In genomic region chr5:52491071-52491828, GRCh38 we compare ENCODE assay signal across 18 cellular contexts.
DNase-seq lines count a peak whose midpoint lies in the region; ATAC-seq lines count a peak whose summit lies in the region.
"Had no signal": no experiment of that assay in that cellular context is flagged by ENCODE, and none has a peak within 500 bp of the region (broad histone marks: within the 10 kb centered on the region; RNA-seq: fewer than 3 reads in every experiment).

No MANE protein-coding gene starts in this region.

- H3K9me3 ChIP-seq in endocrine pancreas (ENCODE audit: control insufficient read depth, low read length) = no peaks in the 10 kb centered on the region
- H3K9me3 ChIP-seq: adrenal gland, sigmoid colon had no signal

- no peak for ATAC-seq in GM19023 (IDR thresholded peaks at IDR 0.05; ENCODE audit: unreplicated experiment)
- no peak for ATAC-seq in HG03378 (IDR thresholded peaks at IDR 0.05; ENCODE audit: unreplicated experiment)
- ATAC-seq: GM12878 had no signal

- DNase-seq in DMS153 treated with DMSO at 0.1 percent for 48 hours (lab: John Stamatoyannopoulos, UW; ENCODE audit: unreplicated experiment) = peak; percentile 82
- DNase-seq in NCI-H1417 treated with DMSO at 0.1 percent for 48 hours (lab: John Stamatoyannopoulos, UW) = peak; percentile 69
- peak; percentile 96 for DNase-seq in NCI-H345 (lab: John Stamatoyannopoulos, UW)
- DNase-seq in activated effector memory CD4-positive, alpha-beta T cell treated with anti-CD3 and anti-CD28 coated beads, Interleukin-2, amount 50 U/mL, for 16 hours = no peak
- DNase-seq in mucosa of gallbladder (ENCODE audit: low spot score) = no peak
- DNase-seq: activated CD4-positive, alpha-beta memory T cell treated with anti-CD3 and anti-CD28 coated beads, Interleukin-2, amount 10 ng/mL, durations not matched to agents 7 days and 5 days; adrenal gland; CD8-positive, alpha-beta memory T cell; effector CD4-positive, alpha-beta T cell; hippocampal formation; kidney glomerular epithelial cell; NCI-H526 treated with DMSO at 0.1 percent for 48 hours; sigmoid colon; SW 1271 had no signal

- H3K9ac ChIP-seq in endocrine pancreas (ENCODE audit: control insufficient read depth, insufficient read depth, low read length) = no peak overlapping the region

- no peaks in the 10 kb centered on the region for H3K36me3 ChIP-seq in endocrine pancreas (ENCODE audit: control insufficient read depth, insufficient read depth, low read length)
- H3K36me3 ChIP-seq: adrenal gland, sigmoid colon had no signal

- H3K27me3 ChIP-seq in endocrine pancreas (ENCODE audit: control insufficient read depth, insufficient read depth, low read length) = no peaks in the 10 kb centered on the region
- H3K27me3 ChIP-seq: adrenal gland, sigmoid colon had no signal

- peaks cover 35% of the 10 kb centered on the region for H3K4me1 ChIP-seq in endocrine pancreas (ENCODE audit: control insufficient read depth, insufficient read depth, low read length)
- H3K4me1 ChIP-seq: adrenal gland, sigmoid colon had no signal

- peak overlapping the region; percentile 42 for H3K4me3 ChIP-seq in endocrine pancreas (ENCODE audit: control insufficient read depth, insufficient read depth, low read length)
- H3K4me3 ChIP-seq: adrenal gland, GM12878, sigmoid colon had no signal

Comparison
In these comparisons a context has a peak if more than half of its experiments do, and no peak if none do; other contexts are left out.
1. DNase-seq: peak in DMS153 treated with DMSO at 0.1 percent for 48 hours (single experiment), NCI-H1417 treated with DMSO at 0.1 percent for 48 hours (single experiment) and NCI-H345 (single experiment); none in activated effector memory CD4-positive, alpha-beta T cell treated with anti-CD3 and anti-CD28 coated beads, Interleukin-2, amount 50 U/mL, for 16 hours (single experiment) and mucosa of gallbladder (single experiment).